In the genomic region with DNA sequence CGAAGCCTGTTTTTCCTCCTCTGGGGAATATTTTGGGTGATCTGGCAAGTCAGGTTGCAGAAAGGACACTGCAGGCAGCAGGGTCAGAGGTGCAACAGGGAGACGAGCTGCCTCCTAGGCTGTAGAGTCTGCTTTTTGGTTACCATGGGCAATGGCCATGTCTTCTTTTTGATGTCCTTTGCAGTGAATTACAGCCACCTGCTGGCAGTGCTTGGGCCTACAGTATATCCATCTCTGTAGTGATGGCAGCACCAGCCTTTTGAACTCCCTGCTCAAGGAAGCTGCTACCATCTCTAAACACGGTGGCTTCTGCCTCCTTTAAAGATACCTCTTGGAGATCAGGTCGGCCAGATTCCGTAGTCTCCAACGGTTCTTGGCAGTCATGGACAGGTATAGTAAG, we compare ENCODE assay signal across 10 cellular contexts.
DNase-seq lines count a peak whose midpoint lies in the region; ATAC-seq and TF ChIP-seq lines count a peak whose summit lies in the region.
"Had no signal": no experiment of that assay in that cellular context is flagged by ENCODE, and none has a peak within 500 bp of the region (broad histone marks: within the 10 kb centered on the region; RNA-seq: fewer than 3 reads in every experiment).

No MANE protein-coding gene starts in this region.

- H3K9me3 Mint-ChIP-seq in Calu3 (ENCODE audit: low read depth, unreplicated experiment) (no peaks in the 10 kb centered on the region), H9 (peaks cover 4 to 84% of the 10 kb centered on the region in 2 experiments; a peak in 4 of 5 replicates)

- H3K27ac ChIP-seq in H9 (ENCODE audit: insufficient read length, low read depth, low read length) (no peak overlapping the region), hepatocyte (no peak overlapping the region), uterus (no peak overlapping the region)

- no peak overlapping the region for H2AK5ac ChIP-seq in H9 (ENCODE audit: insufficient read length, low read length)

- H3K56ac ChIP-seq in H9 (ENCODE audit: insufficient read length, low read depth, low read length) = no peak overlapping the region

- H3K4me1 ChIP-seq in H9 (ENCODE audit: insufficient read depth, low read length) = no peaks in the 10 kb centered on the region; the same call in 1 of the 2 replicates
- H3K4me1 ChIP-seq in hepatocyte (ENCODE audit: insufficient read depth) = no peaks in the 10 kb centered on the region
- no peaks in the 10 kb centered on the region for H3K4me1 ChIP-seq in uterus

- no peak overlapping the region for H3T11ph ChIP-seq in H9 (ENCODE audit: low read length)

- H3K4me3 ChIP-seq in hepatocyte (no peak overlapping the region), uterus (no peak overlapping the region), lower leg skin (ENCODE audit: low read depth, poor library complexity, severe bottlenecking) (no peak overlapping the region)

- TF ChIP-seq CTCF in Calu3 (IDR thresholded peaks at IDR 0.05; ENCODE audit: unreplicated experiment) (peak; percentile 33), H9 (conservative IDR thresholded peaks at IDR 0.05) (peak; percentile 61; the same call in 2 of the 3 replicates), hepatocyte (IDR thresholded peaks at IDR 0.05; ENCODE audit: poor library complexity) (peak; percentile 4), uterus (IDR thresholded peaks at IDR 0.05) (no peak), lower leg skin (IDR thresholded peaks at IDR 0.05) (no peak)

- H3K36me3 Mint-ChIP-seq in Calu3 (ENCODE audit: insufficient read depth, unreplicated experiment) (no peaks in the 10 kb centered on the region), H9 (ENCODE audit: insufficient read depth in 1 of 3, low read depth in 3 of 3) (no peaks in the 10 kb centered on the region)

- H3K36me3 ChIP-seq in hepatocyte (replicated peaks; ENCODE audit: insufficient read depth, low read depth) = no peaks in the 10 kb centered on the region
- H3K36me3 ChIP-seq in uterus = no peaks in the 10 kb centered on the region

- no peak overlapping the region for H2BK20ac ChIP-seq in H9 (ENCODE audit: low read depth, low read length, poor library complexity, severe bottlenecking)

- no peak overlapping the region for H3K18ac ChIP-seq in H9 (ENCODE audit: insufficient read length, low read depth, low read length)

- H2BK120ac ChIP-seq in H9 (ENCODE audit: low read depth, low read length, poor library complexity, severe bottlenecking) = no peak overlapping the region

- no peak overlapping the region for H3K4ac ChIP-seq in H9 (ENCODE audit: low read depth, low read length)

- no peaks in the 10 kb centered on the region for H4K20me1 ChIP-seq in H9 (ENCODE audit: control insufficient read depth, insufficient read depth, insufficient read length)
- H4K20me1 ChIP-seq in hepatocyte (ENCODE audit: insufficient read depth, poor library complexity, severe bottlenecking) = no peaks in the 10 kb centered on the region

- BruUV-seq in Calu3 (replicated peaks; lab: Mats Ljungman, UMichigan) = no TSS peak

- no peak overlapping the region for H2BK12ac ChIP-seq in H9 (ENCODE audit: insufficient read length, low read depth, low read length)

- TF ChIP-seq POLR2A in uterus (IDR thresholded peaks at IDR 0.05) (no peak), lower leg skin (IDR thresholded peaks at IDR 0.05) (no peak)

- no peak overlapping the region for H3K23ac ChIP-seq in H9 (ENCODE audit: insufficient read length, low read depth, low read length)

- H3K27me3 Mint-ChIP-seq in Calu3 (ENCODE audit: unreplicated experiment) = peaks cover 79% of the 10 kb centered on the region
- peaks cover 11% of the 10 kb centered on the region for H3K27me3 Mint-ChIP-seq in H9 (ENCODE audit: low read depth)

- H3K27me3 ChIP-seq in H9 (ENCODE audit: insufficient read depth, low read length) (no peaks in the 10 kb centered on the region), hepatocyte (no peaks in the 10 kb centered on the region), uterus (no peaks in the 10 kb centered on the region)

- CTCF ChIA-PET in Calu3 (lab: Charles Lee) = interaction anchor here (0.6 kb wide), 1 partner anchor 1044 kb away, joined by 3 read pairs; no protein-coding TSS in a partner anchor

- no peaks in the 10 kb centered on the region for H3K79me1 ChIP-seq in H9 (ENCODE audit: insufficient read depth, low read depth, low read length, poor library complexity, severe bottlenecking)

- H3K9me2 ChIP-seq in hepatocyte (replicated peaks; ENCODE audit: insufficient read depth) = no peaks in the 10 kb centered on the region

- no peak overlapping the region for H2BK15ac ChIP-seq in H9 (ENCODE audit: low read depth, low read length)

- H3K79me2 ChIP-seq in H9 (ENCODE audit: insufficient read depth, low read length) = no peaks in the 10 kb centered on the region; the same call in 1 of the 2 replicates
- H3K79me2 ChIP-seq in hepatocyte = no peaks in the 10 kb centered on the region

- H3K23me2 ChIP-seq in H9 (ENCODE audit: insufficient read length, low read depth, low read length, poor library complexity, severe bottlenecking) = no peaks in the 10 kb centered on the region

- no CpG with 5 or more reads among the region's 6 CpGs for WGBS in H9 (ENCODE audit: extremely low coverage, insufficient read length, low lambda C conversion rate)
- WGBS in hepatocyte (ENCODE audit: low lambda C conversion rate, missing lambda C conversion rate) = 69% methylated on average over 6 of the region's 6 CpGs
- 76 to 81% methylated on average over 6 of the region's 6 CpGs for WGBS in lower leg skin, 2 donors

- ATAC-seq in Right ventricle myocardium superior (ENCODE audit: poor library complexity) = no peak

- no peak overlapping the region for H3K4me2 ChIP-seq in H9 (ENCODE audit: insufficient read depth, insufficient read length, low read length)
- H3K4me2 ChIP-seq in hepatocyte = no peak overlapping the region

- intact Hi-C loops in Calu3 (cut with micrococcal nuclease; ENCODE audit: unreplicated experiment) = no loop called here
- intact Hi-C loops in uterus (cut with DNase I; ENCODE audit: low total_unique reads) = no loop called here
- intact Hi-C loops in Right ventricle myocardium superior (cut with DNase I) = loop anchor here (5.0 kb wide), 1 partner anchor 157 kb away; no protein-coding TSS in a partner anchor
- intact Hi-C loops in lower leg skin (cut with DNase I; ENCODE audit: low total_unique reads) = loop anchor here (5.0 kb wide), 1 partner anchor 157 kb away; no protein-coding TSS in a partner anchor

- H3K9ac ChIP-seq in H9 (ENCODE audit: extremely low read depth, insufficient read length, low read length) = no peak overlapping the region

- no peak overlapping the region for H2BK5ac ChIP-seq in H9 (ENCODE audit: insufficient read length, low read length)

- H3K4me1 Mint-ChIP-seq in Calu3 (ENCODE audit: low read depth, unreplicated experiment) (no peaks in the 10 kb centered on the region), H9 (peaks cover 0 to 13% of the 10 kb centered on the region in 2 experiments; a peak in 2 of 4 replicates)

- no peak overlapping the region for H3K27ac Mint-ChIP-seq in Calu3 (ENCODE audit: unreplicated experiment)
- H3K27ac Mint-ChIP-seq in H9 = 0 out of 7 replicates have a peak overlapping the region, but pooled peaks of 1 of the 3 experiments have one; percentile 30

- no peak overlapping the region for H4K8ac ChIP-seq in H9 (replicated peaks; ENCODE audit: insufficient read length, low read depth, low read length)

- H4K5ac ChIP-seq in H9 (ENCODE audit: insufficient read length, low read depth, low read length) = no peak overlapping the region

- no peak overlapping the region for H2AFZ ChIP-seq in H9 (ENCODE audit: low read length)
- no peak overlapping the region for H2AFZ ChIP-seq in hepatocyte

- peak; percentile 36 for DNase-seq in Calu3
- DNase-seq in H9 = peak; percentile 61
- peak; percentile 24 for DNase-seq in RPMI8226
- DNase-seq in hepatocyte (ENCODE audit: low spot score) = no peak
- no peak for DNase-seq in uterus
- DNase-seq in Right ventricle myocardium superior = no peak
- no peak for DNase-seq in DMS79 (lab: John Stamatoyannopoulos, UW)
- DNase-seq in lower leg skin (ENCODE audit: low spot score in 2 of 2) = no peak
- DNase-seq: NCI-H2081 treated with DMSO at 0.1 percent for 48 hours; stimulated activated CD4-positive, alpha-beta T cell treated with anti-CD3 and anti-CD28 coated beads, Interleukin-4, amount 100 ng/mL, for 24 hours had no signal

- H4K91ac ChIP-seq in H9 (ENCODE audit: insufficient read length, low read depth, low read length) = no peak overlapping the region

- H3K4me3 Mint-ChIP-seq in Calu3 (ENCODE audit: low read depth, unreplicated experiment) (no peak overlapping the region), H9 (no peak overlapping the region)

- no peak overlapping the region for H3K14ac ChIP-seq in H9 (ENCODE audit: insufficient read depth, low read length)

- H3K9me3 ChIP-seq in H9 (ENCODE audit: control insufficient read depth, low read depth, low read length) (no peaks in the 10 kb centered on the region), hepatocyte (ENCODE audit: low read depth) (no peaks in the 10 kb centered on the region), uterus (no peaks in the 10 kb centered on the region)

Comparison
In these comparisons a context has a peak if more than half of its experiments do, and no peak if none do; other contexts are left out.
1. DNase-seq: peak in Calu3 (single experiment), H9 (single experiment) and RPMI8226 (single experiment); none in hepatocyte (single experiment), uterus (0 of 2), Right ventricle myocardium superior (single experiment), DMS79 (single experiment) and lower leg skin (0 of 2).
2. CTCF ChIP-seq: peak in Calu3 (single experiment), H9 (single experiment) and hepatocyte (single experiment); none in uterus (0 of 4) and lower leg skin (0 of 3).
3. intact Hi-C loops: an anchor here in Right ventricle myocardium superior (5.0 kb wide) and lower leg skin (5.0 kb wide); none called in Calu3 and uterus.